In the genomic region with DNA sequence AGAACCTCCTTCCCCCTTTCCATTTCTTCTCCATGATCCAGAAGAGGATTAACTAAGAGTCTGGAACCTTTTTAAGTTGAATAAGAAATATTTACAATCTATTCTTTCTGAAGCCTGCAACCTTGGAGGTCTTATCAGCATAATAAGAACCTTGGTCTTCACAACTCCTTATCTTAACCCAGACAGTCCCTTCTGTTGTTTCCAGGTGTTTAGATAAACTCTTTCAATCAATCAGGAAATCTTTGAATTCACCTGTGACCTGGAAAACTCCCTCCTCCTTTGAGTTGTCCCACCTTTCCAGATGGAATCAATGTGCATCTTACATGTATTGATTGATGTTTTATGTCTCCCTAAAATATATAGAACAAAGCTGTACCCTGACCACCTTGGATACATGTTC, we compare ENCODE assay signal across 1 cellular context.
A peak's percentile ranks its signal among the peaks of the same experiment; 100 is the strongest.
TF ChIP-seq lines count a peak whose summit lies in the region.

No MANE protein-coding gene starts in this region.

TF ChIP-seq in K562, 482 proteins besides CTCF, POLR2A, EP300 and RAD21 (continued from another document):
- TF ChIP-seq, protein P1, sequence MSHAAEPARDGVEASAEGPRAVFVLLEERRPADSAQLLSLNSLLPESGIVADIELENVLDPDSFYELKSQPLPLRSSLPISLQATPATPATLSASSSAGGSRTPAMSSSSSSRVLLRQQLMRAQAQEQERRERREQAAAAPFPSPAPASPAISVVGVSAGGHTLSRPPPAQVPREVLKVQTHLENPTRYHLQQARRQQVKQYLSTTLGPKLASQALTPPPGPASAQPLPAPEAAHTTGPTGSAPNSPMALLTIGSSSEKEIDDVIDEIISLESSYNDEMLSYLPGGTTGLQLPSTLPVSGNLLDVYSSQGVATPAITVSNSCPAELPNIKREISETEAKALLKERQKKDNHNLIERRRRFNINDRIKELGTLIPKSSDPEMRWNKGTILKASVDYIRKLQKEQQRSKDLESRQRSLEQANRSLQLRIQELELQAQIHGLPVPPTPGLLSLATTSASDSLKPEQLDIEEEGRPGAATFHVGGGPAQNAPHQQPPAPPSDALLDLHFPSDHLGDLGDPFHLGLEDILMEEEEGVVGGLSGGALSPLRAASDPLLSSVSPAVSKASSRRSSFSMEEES (CRISPR knock-in tag; IDR thresholded peaks at IDR 0.05) = no peak
- peak; percentile 61 for TF ChIP-seq CBFA2T2 (conservative IDR thresholded peaks at IDR 0.05)
- TF ChIP-seq TAL1 (IDR thresholded peaks at IDR 0.05) = peak; percentile 65
- no peak for TF ChIP-seq ZNF644 (tag; IDR thresholded peaks at IDR 0.05; ENCODE audit: low read depth)
- TF ChIP-seq ZNF41 (CRISPR knock-in tag; conservative IDR thresholded peaks at IDR 0.05) = no peak
